ENCODE assay signal across 27 cellular contexts in the genomic region with DNA sequence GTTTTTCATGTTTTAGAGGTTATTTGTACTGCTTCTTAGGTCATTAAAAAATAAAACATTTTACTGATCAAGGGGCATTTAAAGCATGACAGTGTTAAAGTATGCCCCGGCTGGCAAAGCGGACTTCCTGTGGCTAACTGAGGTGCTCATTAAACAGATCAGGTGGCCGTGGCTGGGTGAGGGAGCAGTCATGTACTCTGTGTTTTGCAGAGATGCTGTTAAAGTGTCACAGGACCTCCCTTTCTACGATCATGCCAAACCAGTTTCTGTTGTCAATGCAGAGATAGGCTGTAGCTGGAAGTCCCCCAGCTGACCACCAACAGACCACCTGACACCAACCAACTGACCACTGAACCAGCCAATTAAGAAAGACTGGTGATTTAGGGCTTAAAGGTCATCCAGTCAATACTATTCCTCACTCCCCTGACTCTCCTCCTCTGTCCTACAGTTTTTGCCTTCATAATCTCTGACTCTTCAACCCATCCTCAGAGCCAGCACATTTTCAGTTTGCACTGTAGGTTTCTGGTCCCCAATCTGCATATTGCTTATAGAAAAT.
DNase-seq lines count a peak whose midpoint lies in the region; ATAC-seq and TF ChIP-seq lines count a peak whose summit lies in the region.
"Had no signal": no experiment of that assay in that cellular context is flagged by ENCODE, and none has a peak within 500 bp of the region (broad histone marks: within the 10 kb centered on the region; RNA-seq: fewer than 3 reads in every experiment).

No MANE protein-coding gene starts in this region.

- WGBS in IMR-90 (ENCODE audit: extremely low coverage in 2 of 2, insufficient read length in 1 of 2), 2 experiments = no CpG with 5 or more reads among the region's 4 CpGs
- 43% methylated on average over 4 of the region's 4 CpGs for WGBS in prostate gland

- H3K18ac ChIP-seq in IMR-90 (ENCODE audit: low read depth, low read length) = no peak overlapping the region

- no peak overlapping the region for H2BK120ac ChIP-seq in IMR-90 (ENCODE audit: low read depth, low read length)

- H2AK5ac ChIP-seq in IMR-90 (ENCODE audit: low read depth, low read length) = peak overlapping the region; percentile 43; the same call in 1 of the 2 replicates

- H3K9me3 ChIP-seq in IMR-90 (ENCODE audit: control insufficient read depth, insufficient read depth, low read length) (no peaks in the 10 kb centered on the region), prostate gland (no peaks in the 10 kb centered on the region)
- H3K9me3 ChIP-seq: BE2C, breast epithelium, mucosa of descending colon, upper lobe of left lung had no signal

- no peaks in the 10 kb centered on the region for H3K27me3 ChIP-seq in IMR-90 (ENCODE audit: control insufficient read depth, insufficient read depth, low read length)
- H3K27me3 ChIP-seq in prostate gland (replicated peaks; ENCODE audit: insufficient read depth) = no peaks in the 10 kb centered on the region
- H3K27me3 ChIP-seq: BE2C, breast epithelium, upper lobe of left lung had no signal

- TF ChIP-seq CTCF in IMR-90 (conservative IDR thresholded peaks at IDR 0.05; ENCODE audit: low read depth, low read length) (no peak), VCaP (conservative IDR thresholded peaks at IDR 0.05) (no peak), prostate gland (IDR thresholded peaks at IDR 0.05) (no peak), GM13976 (IDR thresholded peaks at IDR 0.05; ENCODE audit: borderline replicate concordance, control extremely low read depth, extremely low read depth, insufficient read depth, missing control alignments) (no peak)

- H3K4me1 Mint-ChIP-seq in activated T-cell treated with anti-CD3 and anti-CD28 coated beads, Interleukin-2, amount 50 U/mL, for 72 hours (ENCODE audit: low read depth) = peaks cover 6% of the 10 kb centered on the region
- H3K4me1 Mint-ChIP-seq: stimulated activated effector memory CD8-positive, alpha-beta T cell treated with anti-CD3 and anti-CD28 coated beads, Interleukin-12 subunit alpha, Interleukin-12 subunit beta, amount 100 ng/mL, for 72 hours had no signal

- ATAC-seq in activated T-cell treated with anti-CD3 and anti-CD28 coated beads, Interleukin-2, amount 50 U/mL, for 72 hours (replicated peaks in 1 of 2) = no peak
- no peak for ATAC-seq in IMR-90 (ENCODE audit: low read depth)
- no peak for ATAC-seq in HG02610 (IDR thresholded peaks at IDR 0.05; ENCODE audit: unreplicated experiment)
- ATAC-seq: mucosa of descending colon; Panc1; sciatic nerve; stimulated activated effector memory CD8-positive, alpha-beta T cell treated with anti-CD3 and anti-CD28 coated beads, Interleukin-12 subunit alpha, Interleukin-12 subunit beta, amount 100 ng/mL, for 72 hours had no signal

- no peak overlapping the region for H2AFZ ChIP-seq in IMR-90 (replicated peaks; ENCODE audit: low read length, poor library complexity)

- TF ChIP-seq POLR2A in IMR-90 (IDR thresholded peaks at IDR 0.05; ENCODE audit: low read depth, low read length) (no peak), prostate gland (IDR thresholded peaks at IDR 0.05) (no peak)

- intact Hi-C loops in IMR-90 (cut with micrococcal nuclease) (no loop called here), prostate gland (cut with DNase I) (no loop called here)

- H3K36me3 ChIP-seq in IMR-90 (ENCODE audit: control insufficient read depth, insufficient read depth, low read length) = no peaks in the 10 kb centered on the region
- no peaks in the 10 kb centered on the region for H3K36me3 ChIP-seq in prostate gland
- H3K36me3 ChIP-seq: BE2C, breast epithelium, upper lobe of left lung had no signal

- no peaks in the 10 kb centered on the region for H3K36me3 Mint-ChIP-seq in activated T-cell treated with anti-CD3 and anti-CD28 coated beads, Interleukin-2, amount 50 U/mL, for 72 hours (ENCODE audit: insufficient read depth in 2 of 2)
- H3K36me3 Mint-ChIP-seq: stimulated activated effector memory CD8-positive, alpha-beta T cell treated with anti-CD3 and anti-CD28 coated beads, Interleukin-12 subunit alpha, Interleukin-12 subunit beta, amount 100 ng/mL, for 72 hours had no signal

- H3K4me3 Mint-ChIP-seq in activated T-cell treated with anti-CD3 and anti-CD28 coated beads, Interleukin-2, amount 50 U/mL, for 72 hours = no peak overlapping the region
- H3K4me3 Mint-ChIP-seq: stimulated activated effector memory CD8-positive, alpha-beta T cell treated with anti-CD3 and anti-CD28 coated beads, Interleukin-12 subunit alpha, Interleukin-12 subunit beta, amount 100 ng/mL, for 72 hours had no signal

- no peak overlapping the region for H3K4me2 ChIP-seq in IMR-90 (ENCODE audit: low read depth, low read length)

- no peak overlapping the region for H2BK15ac ChIP-seq in IMR-90 (ENCODE audit: low read depth, low read length)

- POLR2A ChIA-PET in IMR-90 (lab: Charles Lee; ENCODE audit: unreplicated experiment) = no interaction called here

- dilution Hi-C loops in IMR-90 (cut with HindIII; ENCODE audit: low sequenced_read_pairs, unreplicated experiment) = no loop called here

- H4K20me1 ChIP-seq in IMR-90 (ENCODE audit: insufficient read depth, low read length) = no peaks in the 10 kb centered on the region

- no peak overlapping the region for H3K4me3 ChIP-seq in IMR-90 (ENCODE audit: insufficient read depth, low read depth, low read length)
- no peak overlapping the region for H3K4me3 ChIP-seq in prostate gland
- H3K4me3 ChIP-seq: breast epithelium, lung, mucosa of descending colon, upper lobe of left lung had no signal

- in situ Hi-C loops in IMR-90 (cut with MboI; ENCODE audit: low sequenced_read_pairs) (no loop called here), GM13976 (cut with MboI; ENCODE audit: low sequenced_read_pairs, unreplicated experiment) (no loop called here)

- no peak overlapping the region for H2AK9ac ChIP-seq in IMR-90 (replicated peaks; ENCODE audit: low read depth, low read length, poor library complexity)

- no peak overlapping the region for H4K5ac ChIP-seq in IMR-90 (ENCODE audit: low read depth, low read length)

- H3K4ac ChIP-seq in IMR-90 (ENCODE audit: low read depth, low read length) = 0 out of 2 replicates have a peak overlapping the region, but pooled peaks have one; percentile 34

- no peak for DNase-seq in activated T-cell treated with anti-CD3 and anti-CD28 coated beads, Interleukin-2, amount 50 U/mL, for 72 hours
- no peak for DNase-seq in activated T-cell treated with anti-CD3 and anti-CD28 coated beads, Interleukin-2, amount 50 U/mL, for 1 hour
- DNase-seq in IMR-90 = no peak
- peak; percentile 4 for DNase-seq in prostate gland (ENCODE audit: low spot score)
- DNase-seq in GM13976 (ENCODE audit: low spot score) = no peak
- DNase-seq in inferior parietal cortex (ENCODE audit: extremely low spot score) = no peak
- DNase-seq: ACHN; activated CD4-positive, alpha-beta T cell treated with anti-CD3 and anti-CD28 coated beads, Interleukin-2, amount 50 U/mL, for 1 hour; activated naive CD4-positive, alpha-beta T cell treated with anti-CD3 and anti-CD28 coated beads, Interleukin-2, amount 50 U/mL, for 16 hours; activated T-cell treated with anti-CD3 and anti-CD28 coated beads, Interleukin-2, amount 50 U/mL, for 48 hours; BE2C; mucosa of descending colon; NCI-H1092; NCI-H510A; SHP77 treated with DMSO at 0.1 percent for 48 hours; stimulated activated CD4-positive, alpha-beta T cell treated with anti-CD3 and anti-CD28 coated beads, Interleukin-4, amount 100 ng/mL, for 24 hours; substantia nigra; T1000; upper lobe of left lung had no signal

- H2BK5ac ChIP-seq in IMR-90 (ENCODE audit: low read depth, low read length, poor library complexity, severe bottlenecking) = no peak overlapping the region

- peaks cover 5 to 8% of the 10 kb centered on the region in 2 experiments; a peak in 2 of 4 replicates for H3K79me1 ChIP-seq in IMR-90 (ENCODE audit: low read depth in 1 of 2, low read length in 2 of 2)

- no peak overlapping the region for H4K91ac ChIP-seq in IMR-90 (ENCODE audit: insufficient read depth, low read depth, low read length)

- H3K9me1 ChIP-seq in IMR-90 (ENCODE audit: insufficient read depth, low read length) = peaks cover 9% of the 10 kb centered on the region

- H3K14ac ChIP-seq in IMR-90 (replicated peaks; ENCODE audit: low read depth, low read length) = no peak overlapping the region

- BruUV-seq in IMR-90 (replicated peaks; lab: Mats Ljungman, UMichigan) = no TSS peak

- H3K27ac Mint-ChIP-seq in activated T-cell treated with anti-CD3 and anti-CD28 coated beads, Interleukin-2, amount 50 U/mL, for 72 hours = peak overlapping the region; percentile 80
- H3K27ac Mint-ChIP-seq: stimulated activated effector memory CD8-positive, alpha-beta T cell treated with anti-CD3 and anti-CD28 coated beads, Interleukin-12 subunit alpha, Interleukin-12 subunit beta, amount 100 ng/mL, for 72 hours had no signal

- peaks cover 8% of the 10 kb centered on the region for H3K4me1 ChIP-seq in IMR-90 (ENCODE audit: control insufficient read depth, insufficient read depth, low read length)
- H3K4me1 ChIP-seq in prostate gland (replicated peaks) = no peaks in the 10 kb centered on the region
- H3K4me1 ChIP-seq: breast epithelium had no signal

- H3K9ac ChIP-seq in IMR-90 (ENCODE audit: low read depth, low read length) = no peak overlapping the region

- H3K27ac ChIP-seq in IMR-90 (ENCODE audit: insufficient read depth, low read length) (no peak overlapping the region), VCaP (peak overlapping the region; percentile 57), prostate gland (no peak overlapping the region)
- H3K27ac ChIP-seq: breast epithelium, HL-60, upper lobe of left lung had no signal

- no peak overlapping the region for H3K56ac ChIP-seq in IMR-90 (ENCODE audit: extremely low read depth, insufficient read depth, low read length)

- no peak for TF ChIP-seq RAD21 in IMR-90 (IDR thresholded peaks at IDR 0.05; ENCODE audit: low read length)

- H4K8ac ChIP-seq in IMR-90 (ENCODE audit: low read depth in 2 of 2, low read length in 2 of 2) = no peak overlapping the region

- H3K27me3 Mint-ChIP-seq in activated T-cell treated with anti-CD3 and anti-CD28 coated beads, Interleukin-2, amount 50 U/mL, for 72 hours (ENCODE audit: low read depth) = no peaks in the 10 kb centered on the region

- CTCF ChIA-PET in IMR-90 (lab: Yijun Ruan, JAX) = no interaction called here

- H2BK20ac ChIP-seq in IMR-90 (ENCODE audit: low read depth, low read length) = no peak overlapping the region

- no peak overlapping the region for H3K23ac ChIP-seq in IMR-90 (ENCODE audit: low read depth, low read length)

- H3K9me3 Mint-ChIP-seq in activated T-cell treated with anti-CD3 and anti-CD28 coated beads, Interleukin-2, amount 50 U/mL, for 72 hours = no peaks in the 10 kb centered on the region
- H3K9me3 Mint-ChIP-seq: stimulated activated effector memory CD8-positive, alpha-beta T cell treated with anti-CD3 and anti-CD28 coated beads, Interleukin-12 subunit alpha, Interleukin-12 subunit beta, amount 100 ng/mL, for 72 hours had no signal
